In the genomic region with DNA sequence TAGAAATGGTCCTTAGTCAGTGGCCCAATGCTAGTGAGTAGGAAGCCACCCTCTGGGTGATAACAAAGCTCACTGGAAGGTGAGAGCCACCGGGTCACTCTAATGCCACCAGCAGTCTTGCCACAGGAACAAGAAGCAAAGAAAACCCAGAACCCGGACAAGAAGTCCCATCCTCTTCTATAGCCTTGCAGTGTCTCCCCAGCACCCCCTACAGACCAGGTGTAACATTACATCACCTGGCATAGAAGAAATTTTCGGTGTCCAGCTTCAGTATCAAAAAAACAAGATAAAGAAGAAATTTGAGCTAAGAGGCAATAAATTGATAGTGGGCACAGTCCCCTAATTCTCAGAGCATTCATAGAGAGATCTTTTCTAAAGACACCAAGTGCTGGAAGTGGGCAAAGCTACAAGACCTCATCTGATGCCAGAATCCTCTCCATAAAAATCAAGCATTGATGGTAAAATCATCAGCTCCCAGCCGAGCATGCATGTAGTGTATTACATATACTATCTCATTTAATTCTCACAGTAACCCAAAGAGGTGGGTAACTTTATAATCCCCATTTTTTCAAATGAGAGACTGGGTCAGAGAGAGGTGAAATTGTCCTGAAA, we compare ENCODE assay signal across 8 cellular contexts.
DNase-seq lines count a peak whose midpoint lies in the region; ATAC-seq and TF ChIP-seq lines count a peak whose summit lies in the region.

No MANE protein-coding gene starts in this region.

- in situ Hi-C loops in GM23248 (cut with MboI) = no loop called here

- intact Hi-C loops in testis (cut with DNase I; ENCODE audit: low total_unique reads) = no loop called here

- ATAC-seq in left lobe of liver (peak; percentile 60), HG02840 (IDR thresholded peaks at IDR 0.05; ENCODE audit: low FRiP score, unreplicated experiment) (no peak)

- H3K27me3 Mint-ChIP-seq in activated CD4-positive, alpha-beta memory T cell treated with anti-CD3 and anti-CD28 coated beads, Interleukin-2, amount 10 ng/mL, durations not matched to agents 7 days and 5 days = peaks cover 1% of the 10 kb centered on the region

- H3K79me2 ChIP-seq in GM23248 (ENCODE audit: insufficient read depth) = no peaks in the 10 kb centered on the region

- no peaks in the 10 kb centered on the region for H3K9me3 ChIP-seq in GM23248 (ENCODE audit: low read depth)
- H3K9me3 ChIP-seq in testis = no peaks in the 10 kb centered on the region

- H3K36me3 ChIP-seq in GM23248 (ENCODE audit: low read depth) (no peaks in the 10 kb centered on the region), testis (ENCODE audit: low read depth, missing control alignments) (no peaks in the 10 kb centered on the region)

- DNase-seq in DMS 273 (lab: John Stamatoyannopoulos, UW; ENCODE audit: unreplicated experiment) (peak; percentile 23), DMS 273 treated with DMSO at 0.1 percent for 48 hours (lab: John Stamatoyannopoulos, UW) (no peak), GM23248 (peak; percentile 4), left lobe of liver (ENCODE audit: low spot score) (no peak), EL (no peak), testis (no peak)
- DNase-seq in activated CD4-positive, alpha-beta memory T cell treated with anti-CD3 and anti-CD28 coated beads, Interleukin-2, amount 10 ng/mL, durations not matched to agents 7 days and 5 days = peak; percentile 44

- H3K4me3 Mint-ChIP-seq in activated CD4-positive, alpha-beta memory T cell treated with anti-CD3 and anti-CD28 coated beads, Interleukin-2, amount 10 ng/mL, durations not matched to agents 7 days and 5 days = no peak overlapping the region

- H2AFZ ChIP-seq in GM23248 = no peak overlapping the region

- no peak overlapping the region for H3K4me2 ChIP-seq in GM23248 (ENCODE audit: unreplicated experiment)

- H3K27ac Mint-ChIP-seq in activated CD4-positive, alpha-beta memory T cell treated with anti-CD3 and anti-CD28 coated beads, Interleukin-2, amount 10 ng/mL, durations not matched to agents 7 days and 5 days = no peak overlapping the region

- no peak overlapping the region for H3K4me3 ChIP-seq in GM23248
- no peak overlapping the region for H3K4me3 ChIP-seq in testis

- no peaks in the 10 kb centered on the region for H3K4me1 Mint-ChIP-seq in activated CD4-positive, alpha-beta memory T cell treated with anti-CD3 and anti-CD28 coated beads, Interleukin-2, amount 10 ng/mL, durations not matched to agents 7 days and 5 days

- H4K20me1 ChIP-seq in GM23248 (ENCODE audit: insufficient read depth) = no peaks in the 10 kb centered on the region

- H3F3A ChIP-seq in GM23248 (ENCODE audit: insufficient read depth) = no peaks in the 10 kb centered on the region

- CTCF ChIA-PET in activated CD4-positive, alpha-beta memory T cell treated with anti-CD3 and anti-CD28 coated beads, Interleukin-2, amount 10 ng/mL, durations not matched to agents 7 days and 5 days (lab: Charles Lee) = interaction anchor here (0.6 to 1.6 kb wide), 8 partner anchors 9 to 321 kb away, joined by 3 to 11 read pairs (median 5); no protein-coding TSS in a partner anchor

- 22% methylated on average over 4 of the region's 4 CpGs for WGBS in GM23248 (ENCODE audit: low coverage in 1 of 2, low lambda C conversion rate in 2 of 2, missing lambda C conversion rate in 2 of 2), 2 experiments
- WGBS in testis, 2 donors = 49 to 51% methylated on average over 4 of the region's 4 CpGs

- H3K9me3 Mint-ChIP-seq in activated CD4-positive, alpha-beta memory T cell treated with anti-CD3 and anti-CD28 coated beads, Interleukin-2, amount 10 ng/mL, durations not matched to agents 7 days and 5 days = no peaks in the 10 kb centered on the region

- H3K4me1 ChIP-seq in GM23248 (ENCODE audit: insufficient read depth) (no peaks in the 10 kb centered on the region), testis (no peaks in the 10 kb centered on the region)

- H3K9me2 ChIP-seq in GM23248 (ENCODE audit: insufficient read depth) = no peaks in the 10 kb centered on the region

- no peaks in the 10 kb centered on the region; the same call in 1 of the 2 replicates for H3K27me3 ChIP-seq in GM23248 (replicated peaks; ENCODE audit: insufficient read depth)
- no peaks in the 10 kb centered on the region for H3K27me3 ChIP-seq in testis

- H3K36me3 Mint-ChIP-seq in activated CD4-positive, alpha-beta memory T cell treated with anti-CD3 and anti-CD28 coated beads, Interleukin-2, amount 10 ng/mL, durations not matched to agents 7 days and 5 days (ENCODE audit: low read depth) = no peaks in the 10 kb centered on the region

- no peak for TF ChIP-seq POLR2A in testis (IDR thresholded peaks at IDR 0.05)

- peak in 1 of 3 experiments; percentile 37 for TF ChIP-seq CTCF in testis (IDR thresholded peaks at IDR 0.05)

- no peak overlapping the region for H3K9ac ChIP-seq in GM23248

- H3K27ac ChIP-seq in GM23248 (no peak overlapping the region), testis (no peak overlapping the region)

- POLR2A ChIA-PET in activated CD4-positive, alpha-beta memory T cell treated with anti-CD3 and anti-CD28 coated beads, Interleukin-2, amount 10 ng/mL, durations not matched to agents 7 days and 5 days (lab: Charles Lee) = no interaction called here

Comparison
In these comparisons a context has a peak if more than half of its experiments do, and no peak if none do; other contexts are left out.
1. DNase-seq: peak in DMS 273 (single experiment), GM23248 (single experiment) and activated CD4-positive, alpha-beta memory T cell treated with anti-CD3 and anti-CD28 coated beads, Interleukin-2, amount 10 ng/mL, durations not matched to agents 7 days and 5 days (single experiment); none in DMS 273 treated with DMSO at 0.1 percent for 48 hours (single experiment), left lobe of liver (single experiment), EL (single experiment) and testis (single experiment).